ENCODE assay signal across 40 cellular contexts in the genomic region with DNA sequence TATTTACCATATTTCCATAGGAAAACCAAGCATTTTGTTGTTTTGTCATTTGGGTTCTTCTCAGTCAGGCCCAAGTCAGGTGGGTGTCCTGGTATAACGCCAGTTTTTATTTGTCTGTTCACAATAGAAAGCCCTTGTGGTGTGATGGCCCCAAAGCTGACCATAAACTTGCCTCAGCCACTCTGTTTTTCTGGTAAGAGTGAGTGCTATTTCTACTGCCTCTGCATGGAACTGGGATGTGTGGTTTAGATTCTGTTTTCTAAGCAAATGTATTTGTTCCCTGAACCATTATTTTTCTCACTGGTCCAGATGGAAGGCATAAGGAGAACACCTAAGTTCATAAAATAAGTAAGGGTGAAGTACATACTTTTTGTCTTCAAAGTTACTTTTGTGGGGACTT. TPM values are rescaled to one million over a fixed set of nuclear protein-coding genes. Genes with fewer than 3 reads are reported as not detected.
"Had no signal": no experiment of that assay in that cellular context is flagged by ENCODE, and none has a peak within 500 bp of the region (broad histone marks: within the 10 kb centered on the region; RNA-seq: fewer than 3 reads in every experiment).

No MANE protein-coding gene starts in this region.

- H3K4me3 ChIP-seq: adrenal gland, breast epithelium, cardiac muscle cell, coronary artery, esophagus muscularis mucosa, gastrocnemius medialis, heart left ventricle had no signal

- ATAC-seq: activated CD4-positive, CD25-positive, alpha-beta regulatory T cell treated with anti-CD3 and anti-CD28 coated beads, Interleukin-2, amount 50 U/mL, for 24 hours; activated CD8-positive, alpha-beta memory T cell treated with anti-CD3 and anti-CD28 coated beads, Interleukin-2, amount 10 ng/mL, durations not matched to agents 7 days and 5 days; activated CD8-positive, alpha-beta T cell treated with anti-CD3 and anti-CD28 coated beads, Interleukin-2, amount 10 ng/mL, durations not matched to agents 7 days and 5 days; activated naive CD8-positive, alpha-beta T cell treated with anti-CD3 and anti-CD28 coated beads, Interleukin-2, amount 50 U/mL, for 24 hours; effector memory CD8-positive, alpha-beta T cell; foreskin keratinocyte; gastrocnemius medialis; heart left ventricle; T-helper 17 cell had no signal

- H3K4me3 Mint-ChIP-seq: activated B cell treated with CpG ODN at 0.5 μM for 24 hours; activated CD4-positive, alpha-beta memory T cell treated with anti-CD3 and anti-CD28 coated beads for 36 hours; activated CD8-positive, alpha-beta memory T cell treated with anti-CD3 and anti-CD28 coated beads, Interleukin-2, amount 10 ng/mL, durations not matched to agents 7 days and 5 days; activated CD8-positive, alpha-beta T cell treated with anti-CD3 and anti-CD28 coated beads, Interleukin-2, amount 10 ng/mL, durations not matched to agents 7 days and 5 days; activated naive CD4-positive, alpha-beta T cell treated with anti-CD3 and anti-CD28 coated beads for 36 hours; activated naive CD4-positive, alpha-beta T cell treated with anti-CD3 and anti-CD28 coated beads, Interleukin-2, amount 50 U/mL, for 24 hours; activated naive CD8-positive, alpha-beta T cell treated with anti-CD3 and anti-CD28 coated beads for 36 hours; activated naive CD8-positive, alpha-beta T cell treated with anti-CD3 and anti-CD28 coated beads, Interleukin-2, amount 50 U/mL, for 24 hours; activated T-helper 1 cell treated with anti-CD3 and anti-CD28 coated beads, Interleukin-12 subunit alpha, Interleukin-12 subunit beta, Interleukin-2, Interleukin-4 antibody, amounts not matched to agents 30 ng/mL and 10 ng/mL and 1 ng/mL, durations not matched to agents 14 hours and 24 hours and 36 hours; dendritic cell treated with granulocyte-macrophage colony-stimulating factor and Interleukin-4, amounts not matched to agents 40 ng/mL and 50 ng/mL, for 4 days; effector memory CD8-positive, alpha-beta T cell; T-helper 17 cell; T-helper 2 cell treated with Interferon-gamma antibody and Interleukin-4, amounts not matched to agents 5 μg/mL and 100 μg/mL, for 36 hours had no signal

- H3K27me3 Mint-ChIP-seq: activated B cell treated with CpG ODN at 0.5 μM for 24 hours had no signal

- H3K9me3 Mint-ChIP-seq: activated B cell treated with CpG ODN at 0.5 μM for 24 hours; activated CD4-positive, alpha-beta memory T cell treated with anti-CD3 and anti-CD28 coated beads for 36 hours; activated naive CD4-positive, alpha-beta T cell treated with anti-CD3 and anti-CD28 coated beads for 36 hours; activated naive CD4-positive, alpha-beta T cell treated with anti-CD3 and anti-CD28 coated beads, Interleukin-2, amount 50 U/mL, for 24 hours; activated naive CD8-positive, alpha-beta T cell treated with anti-CD3 and anti-CD28 coated beads for 36 hours; activated naive CD8-positive, alpha-beta T cell treated with anti-CD3 and anti-CD28 coated beads, Interleukin-2, amount 50 U/mL, for 24 hours; activated T-helper 1 cell treated with anti-CD3 and anti-CD28 coated beads, Interleukin-12 subunit alpha, Interleukin-12 subunit beta, Interleukin-2, Interleukin-4 antibody, amounts not matched to agents 30 ng/mL and 10 ng/mL and 1 ng/mL, durations not matched to agents 14 hours and 24 hours and 36 hours; activated T-helper 2 cell treated with anti-CD3 and anti-CD28 coated beads, Interferon-gamma antibody, Interleukin-2, Interleukin-4, amounts not matched to agents 10 μg/mL and 5 μg/mL and 100 μg/mL, durations not matched to agents 14 hours and 24 hours and 36 hours; dendritic cell treated with granulocyte-macrophage colony-stimulating factor and Interleukin-4, amounts not matched to agents 40 ng/mL and 50 ng/mL, for 4 days; effector memory CD8-positive, alpha-beta T cell; T-helper 2 cell treated with Interferon-gamma antibody and Interleukin-4, amounts not matched to agents 5 μg/mL and 100 μg/mL, for 36 hours had no signal

- DNase-seq: activated B cell treated with CpG ODN at 0.5 μM for 24 hours; activated CD4-positive, alpha-beta memory T cell treated with anti-CD3 and anti-CD28 coated beads for 36 hours; activated CD4-positive, alpha-beta T cell treated with anti-CD3 and anti-CD28 coated beads for 48 hours; activated CD4-positive, alpha-beta T cell treated with anti-CD3 and anti-CD28 coated beads, Interleukin-2, amount 50 U/mL, for 1 hour; activated CD8-positive, alpha-beta memory T cell treated with anti-CD3 and anti-CD28 coated beads, Interleukin-2, amount 10 ng/mL, durations not matched to agents 7 days and 5 days; activated CD8-positive, alpha-beta memory T cell treated with anti-CD3 and anti-CD28 coated beads, Interleukin-2, amount 50 U/mL, for 4 hours; activated CD8-positive, alpha-beta T cell treated with anti-CD3 and anti-CD28 coated beads, Interleukin-2, amount 10 ng/mL, durations not matched to agents 7 days and 5 days; activated effector memory CD4-positive, alpha-beta T cell treated with anti-CD3 and anti-CD28 coated beads, Interleukin-2, amount 50 U/mL, for 16 hours; activated naive CD4-positive, alpha-beta T cell treated with anti-CD3 and anti-CD28 coated beads for 36 hours; activated naive CD8-positive, alpha-beta T cell treated with anti-CD3 and anti-CD28 coated beads for 36 hours; activated naive CD8-positive, alpha-beta T cell treated with anti-CD3 and anti-CD28 coated beads, Interleukin-2, amount 50 U/mL, for 24 hours; activated T-cell treated with anti-CD3 and anti-CD28 coated beads, Interleukin-2, amount 50 U/mL, for 1 hour; activated T-cell treated with anti-CD3 and anti-CD28 coated beads, Interleukin-2, amount 50 U/mL, for 48 hours; adrenal gland; amygdala; aorta; central memory CD4-positive, alpha-beta T cell; effector CD4-positive, alpha-beta T cell; effector memory CD8-positive, alpha-beta T cell; erythroblast; foreskin keratinocyte; gastrocnemius medialis; glutamatergic neuron; heart left ventricle; T-helper 1 cell; T-helper 17 cell; T1000; WERI-Rb-1 had no signal

- H3K27ac Mint-ChIP-seq: activated B cell treated with CpG ODN at 0.5 μM for 24 hours; activated CD4-positive, alpha-beta memory T cell treated with anti-CD3 and anti-CD28 coated beads for 36 hours; activated CD8-positive, alpha-beta memory T cell treated with anti-CD3 and anti-CD28 coated beads, Interleukin-2, amount 10 ng/mL, durations not matched to agents 7 days and 5 days; activated CD8-positive, alpha-beta T cell treated with anti-CD3 and anti-CD28 coated beads, Interleukin-2, amount 10 ng/mL, durations not matched to agents 7 days and 5 days; activated naive CD4-positive, alpha-beta T cell treated with anti-CD3 and anti-CD28 coated beads for 36 hours; activated naive CD4-positive, alpha-beta T cell treated with anti-CD3 and anti-CD28 coated beads, Interleukin-2, amount 50 U/mL, for 24 hours; activated naive CD8-positive, alpha-beta T cell treated with anti-CD3 and anti-CD28 coated beads for 36 hours; activated naive CD8-positive, alpha-beta T cell treated with anti-CD3 and anti-CD28 coated beads, Interleukin-2, amount 50 U/mL, for 24 hours; activated T-helper 1 cell treated with anti-CD3 and anti-CD28 coated beads, Interleukin-12 subunit alpha, Interleukin-12 subunit beta, Interleukin-2, Interleukin-4 antibody, amounts not matched to agents 30 ng/mL and 10 ng/mL and 1 ng/mL, durations not matched to agents 14 hours and 24 hours and 36 hours; activated T-helper 2 cell treated with anti-CD3 and anti-CD28 coated beads, Interferon-gamma antibody, Interleukin-2, Interleukin-4, amounts not matched to agents 10 μg/mL and 5 μg/mL and 100 μg/mL, durations not matched to agents 14 hours and 24 hours and 36 hours; dendritic cell treated with granulocyte-macrophage colony-stimulating factor and Interleukin-4, amounts not matched to agents 40 ng/mL and 50 ng/mL, for 4 days; effector memory CD8-positive, alpha-beta T cell; T-helper 17 cell; T-helper 2 cell treated with Interferon-gamma antibody and Interleukin-4, amounts not matched to agents 5 μg/mL and 100 μg/mL, for 36 hours had no signal

- H3K27me3 ChIP-seq: adrenal gland, breast epithelium, esophagus muscularis mucosa, foreskin keratinocyte, gastrocnemius medialis had no signal

- H3K9me3 ChIP-seq: adrenal gland, breast epithelium, esophagus muscularis mucosa, gastrocnemius medialis had no signal

- H3K36me3 ChIP-seq: adrenal gland, breast epithelium, cardiac muscle cell, esophagus muscularis mucosa, gastrocnemius medialis, heart left ventricle, WERI-Rb-1 had no signal

- H3K36me3 Mint-ChIP-seq: activated CD4-positive, alpha-beta memory T cell treated with anti-CD3 and anti-CD28 coated beads for 36 hours; activated CD8-positive, alpha-beta memory T cell treated with anti-CD3 and anti-CD28 coated beads, Interleukin-2, amount 10 ng/mL, durations not matched to agents 7 days and 5 days; activated naive CD4-positive, alpha-beta T cell treated with anti-CD3 and anti-CD28 coated beads, Interleukin-2, amount 50 U/mL, for 24 hours; activated naive CD8-positive, alpha-beta T cell treated with anti-CD3 and anti-CD28 coated beads for 36 hours; brain had no signal

- H3K27ac ChIP-seq: adrenal gland, cardiac muscle cell, coronary artery, esophagus muscularis mucosa, foreskin keratinocyte, gastrocnemius medialis, heart left ventricle, WERI-Rb-1 had no signal

RNA-seq across cellular contexts. Expression of a gene that starts 1.8 kb away (rescaled TPM):
- total RNA-seq: activated CD4-positive, alpha-beta memory T cell treated with anti-CD3 and anti-CD28 coated beads for 36 hours; activated CD8-positive, alpha-beta memory T cell treated with anti-CD3 and anti-CD28 coated beads for 36 hours; activated CD8-positive, alpha-beta memory T cell treated with anti-CD3 and anti-CD28 coated beads, Interleukin-2, amount 10 ng/mL, durations not matched to agents 7 days and 5 days; activated CD8-positive, alpha-beta T cell treated with anti-CD3 and anti-CD28 coated beads, Interleukin-2, amount 10 ng/mL, durations not matched to agents 7 days and 5 days; activated naive CD4-positive, alpha-beta T cell treated with anti-CD3 and anti-CD28 coated beads for 36 hours; activated naive CD8-positive, alpha-beta T cell treated with anti-CD3 and anti-CD28 coated beads for 36 hours; activated T-helper 1 cell treated with anti-CD3 and anti-CD28 coated beads, Interleukin-12 subunit alpha, Interleukin-12 subunit beta, Interleukin-2, Interleukin-4 antibody, amounts not matched to agents 30 ng/mL and 10 ng/mL and 1 ng/mL, durations not matched to agents 14 hours and 24 hours and 36 hours; activated T-helper 2 cell treated with anti-CD3 and anti-CD28 coated beads, Interferon-gamma antibody, Interleukin-2, Interleukin-4, amounts not matched to agents 10 μg/mL and 5 μg/mL and 100 μg/mL, durations not matched to agents 14 hours and 24 hours and 36 hours had no signal
